1 cellular context compared by ENCODE assay signal in genomic region chr19:4288091-4288777, GRCh38.
TF ChIP-seq lines count a peak whose summit lies in the region.

No MANE protein-coding gene starts in this region.

TF ChIP-seq in K562, 482 proteins besides CTCF, POLR2A, EP300 and RAD21 (continued from another document):
- TF ChIP-seq, protein P1, sequence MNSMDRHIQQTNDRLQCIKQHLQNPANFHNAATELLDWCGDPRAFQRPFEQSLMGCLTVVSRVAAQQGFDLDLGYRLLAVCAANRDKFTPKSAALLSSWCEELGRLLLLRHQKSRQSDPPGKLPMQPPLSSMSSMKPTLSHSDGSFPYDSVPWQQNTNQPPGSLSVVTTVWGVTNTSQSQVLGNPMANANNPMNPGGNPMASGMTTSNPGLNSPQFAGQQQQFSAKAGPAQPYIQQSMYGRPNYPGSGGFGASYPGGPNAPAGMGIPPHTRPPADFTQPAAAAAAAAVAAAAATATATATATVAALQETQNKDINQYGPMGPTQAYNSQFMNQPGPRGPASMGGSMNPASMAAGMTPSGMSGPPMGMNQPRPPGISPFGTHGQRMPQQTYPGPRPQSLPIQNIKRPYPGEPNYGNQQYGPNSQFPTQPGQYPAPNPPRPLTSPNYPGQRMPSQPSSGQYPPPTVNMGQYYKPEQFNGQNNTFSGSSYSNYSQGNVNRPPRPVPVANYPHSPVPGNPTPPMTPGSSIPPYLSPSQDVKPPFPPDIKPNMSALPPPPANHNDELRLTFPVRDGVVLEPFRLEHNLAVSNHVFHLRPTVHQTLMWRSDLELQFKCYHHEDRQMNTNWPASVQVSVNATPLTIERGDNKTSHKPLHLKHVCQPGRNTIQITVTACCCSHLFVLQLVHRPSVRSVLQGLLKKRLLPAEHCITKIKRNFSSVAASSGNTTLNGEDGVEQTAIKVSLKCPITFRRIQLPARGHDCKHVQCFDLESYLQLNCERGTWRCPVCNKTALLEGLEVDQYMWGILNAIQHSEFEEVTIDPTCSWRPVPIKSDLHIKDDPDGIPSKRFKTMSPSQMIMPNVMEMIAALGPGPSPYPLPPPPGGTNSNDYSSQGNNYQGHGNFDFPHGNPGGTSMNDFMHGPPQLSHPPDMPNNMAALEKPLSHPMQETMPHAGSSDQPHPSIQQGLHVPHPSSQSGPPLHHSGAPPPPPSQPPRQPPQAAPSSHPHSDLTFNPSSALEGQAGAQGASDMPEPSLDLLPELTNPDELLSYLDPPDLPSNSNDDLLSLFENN (IDR thresholded peaks at IDR 0.05; ENCODE audit: low read depth in 2 of 2, low read length in 2 of 2) = no peak
- TF ChIP-seq CREB5 (CRISPR knock-in tag; IDR thresholded peaks at IDR 0.05) = no peak
- TF ChIP-seq SMARCA4 (IDR thresholded peaks at IDR 0.05) = peak; percentile 38; the same call in 1 of the 2 replicates
- TF ChIP-seq MITF (IDR thresholded peaks at IDR 0.05) = 0 out of 2 replicates have a peak, but pooled peaks have one; percentile 42
- no peak for TF ChIP-seq FUS (optimal IDR thresholded peaks at IDR 0.05; ENCODE audit: low read depth, low read length)
- TF ChIP-seq ZNF507 (tag; conservative IDR thresholded peaks at IDR 0.05) = no peak
- no peak for TF ChIP-seq ZNF764 (CRISPR knock-in tag; IDR thresholded peaks at IDR 0.05; ENCODE audit: low read depth)
- TF ChIP-seq, protein P2, sequence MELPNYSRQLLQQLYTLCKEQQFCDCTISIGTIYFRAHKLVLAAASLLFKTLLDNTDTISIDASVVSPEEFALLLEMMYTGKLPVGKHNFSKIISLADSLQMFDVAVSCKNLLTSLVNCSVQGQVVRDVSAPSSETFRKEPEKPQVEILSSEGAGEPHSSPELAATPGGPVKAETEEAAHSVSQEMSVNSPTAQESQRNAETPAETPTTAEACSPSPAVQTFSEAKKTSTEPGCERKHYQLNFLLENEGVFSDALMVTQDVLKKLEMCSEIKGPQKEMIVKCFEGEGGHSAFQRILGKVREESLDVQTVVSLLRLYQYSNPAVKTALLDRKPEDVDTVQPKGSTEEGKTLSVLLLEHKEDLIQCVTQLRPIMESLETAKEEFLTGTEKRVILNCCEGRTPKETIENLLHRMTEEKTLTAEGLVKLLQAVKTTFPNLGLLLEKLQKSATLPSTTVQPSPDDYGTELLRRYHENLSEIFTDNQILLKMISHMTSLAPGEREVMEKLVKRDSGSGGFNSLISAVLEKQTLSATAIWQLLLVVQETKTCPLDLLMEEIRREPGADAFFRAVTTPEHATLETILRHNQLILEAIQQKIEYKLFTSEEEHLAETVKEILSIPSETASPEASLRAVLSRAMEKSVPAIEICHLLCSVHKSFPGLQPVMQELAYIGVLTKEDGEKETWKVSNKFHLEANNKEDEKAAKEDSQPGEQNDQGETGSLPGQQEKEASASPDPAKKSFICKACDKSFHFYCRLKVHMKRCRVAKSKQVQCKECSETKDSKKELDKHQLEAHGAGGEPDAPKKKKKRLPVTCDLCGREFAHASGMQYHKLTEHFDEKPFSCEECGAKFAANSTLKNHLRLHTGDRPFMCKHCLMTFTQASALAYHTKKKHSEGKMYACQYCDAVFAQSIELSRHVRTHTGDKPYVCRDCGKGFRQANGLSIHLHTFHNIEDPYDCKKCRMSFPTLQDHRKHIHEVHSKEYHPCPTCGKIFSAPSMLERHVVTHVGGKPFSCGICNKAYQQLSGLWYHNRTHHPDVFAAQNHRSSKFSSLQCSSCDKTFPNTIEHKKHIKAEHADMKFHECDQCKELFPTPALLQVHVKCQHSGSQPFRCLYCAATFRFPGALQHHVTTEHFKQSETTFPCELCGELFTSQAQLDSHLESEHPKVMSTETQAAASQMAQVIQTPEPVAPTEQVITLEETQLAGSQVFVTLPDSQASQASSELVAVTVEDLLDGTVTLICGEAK (IDR thresholded peaks at IDR 0.05) = 0 out of 2 replicates have a peak, but pooled peaks have one; percentile 28
- TF ChIP-seq, protein P2 (CRISPR knock-in tag; IDR thresholded peaks at IDR 0.05) = no peak
- TF ChIP-seq NR2C1 (IDR thresholded peaks at IDR 0.05) = peak; percentile 86
- TF ChIP-seq NR2C1 (tag; IDR thresholded peaks at IDR 0.05) = peak; percentile 82
- TF ChIP-seq SMARCE1 (IDR thresholded peaks at IDR 0.05) = 0 out of 2 replicates have a peak, but pooled peaks have one; percentile 49
- no peak for TF ChIP-seq E4F1 (CRISPR knock-in tag; IDR thresholded peaks at IDR 0.05; ENCODE audit: borderline replicate concordance)
- no peak for TF ChIP-seq YBX1 (IDR thresholded peaks at IDR 0.05)
- TF ChIP-seq, protein P3, sequence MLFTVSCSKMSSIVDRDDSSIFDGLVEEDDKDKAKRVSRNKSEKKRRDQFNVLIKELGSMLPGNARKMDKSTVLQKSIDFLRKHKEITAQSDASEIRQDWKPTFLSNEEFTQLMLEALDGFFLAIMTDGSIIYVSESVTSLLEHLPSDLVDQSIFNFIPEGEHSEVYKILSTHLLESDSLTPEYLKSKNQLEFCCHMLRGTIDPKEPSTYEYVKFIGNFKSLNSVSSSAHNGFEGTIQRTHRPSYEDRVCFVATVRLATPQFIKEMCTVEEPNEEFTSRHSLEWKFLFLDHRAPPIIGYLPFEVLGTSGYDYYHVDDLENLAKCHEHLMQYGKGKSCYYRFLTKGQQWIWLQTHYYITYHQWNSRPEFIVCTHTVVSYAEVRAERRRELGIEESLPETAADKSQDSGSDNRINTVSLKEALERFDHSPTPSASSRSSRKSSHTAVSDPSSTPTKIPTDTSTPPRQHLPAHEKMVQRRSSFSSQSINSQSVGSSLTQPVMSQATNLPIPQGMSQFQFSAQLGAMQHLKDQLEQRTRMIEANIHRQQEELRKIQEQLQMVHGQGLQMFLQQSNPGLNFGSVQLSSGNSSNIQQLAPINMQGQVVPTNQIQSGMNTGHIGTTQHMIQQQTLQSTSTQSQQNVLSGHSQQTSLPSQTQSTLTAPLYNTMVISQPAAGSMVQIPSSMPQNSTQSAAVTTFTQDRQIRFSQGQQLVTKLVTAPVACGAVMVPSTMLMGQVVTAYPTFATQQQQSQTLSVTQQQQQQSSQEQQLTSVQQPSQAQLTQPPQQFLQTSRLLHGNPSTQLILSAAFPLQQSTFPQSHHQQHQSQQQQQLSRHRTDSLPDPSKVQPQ (CRISPR knock-in tag; IDR thresholded peaks at IDR 0.05; ENCODE audit: borderline replicate concordance) = no peak
- TF ChIP-seq NEUROD1 (IDR thresholded peaks at IDR 0.05; ENCODE audit: borderline replicate concordance, low read depth, low read length, partially characterized antibody) = no peak
- TF ChIP-seq, protein P4, sequence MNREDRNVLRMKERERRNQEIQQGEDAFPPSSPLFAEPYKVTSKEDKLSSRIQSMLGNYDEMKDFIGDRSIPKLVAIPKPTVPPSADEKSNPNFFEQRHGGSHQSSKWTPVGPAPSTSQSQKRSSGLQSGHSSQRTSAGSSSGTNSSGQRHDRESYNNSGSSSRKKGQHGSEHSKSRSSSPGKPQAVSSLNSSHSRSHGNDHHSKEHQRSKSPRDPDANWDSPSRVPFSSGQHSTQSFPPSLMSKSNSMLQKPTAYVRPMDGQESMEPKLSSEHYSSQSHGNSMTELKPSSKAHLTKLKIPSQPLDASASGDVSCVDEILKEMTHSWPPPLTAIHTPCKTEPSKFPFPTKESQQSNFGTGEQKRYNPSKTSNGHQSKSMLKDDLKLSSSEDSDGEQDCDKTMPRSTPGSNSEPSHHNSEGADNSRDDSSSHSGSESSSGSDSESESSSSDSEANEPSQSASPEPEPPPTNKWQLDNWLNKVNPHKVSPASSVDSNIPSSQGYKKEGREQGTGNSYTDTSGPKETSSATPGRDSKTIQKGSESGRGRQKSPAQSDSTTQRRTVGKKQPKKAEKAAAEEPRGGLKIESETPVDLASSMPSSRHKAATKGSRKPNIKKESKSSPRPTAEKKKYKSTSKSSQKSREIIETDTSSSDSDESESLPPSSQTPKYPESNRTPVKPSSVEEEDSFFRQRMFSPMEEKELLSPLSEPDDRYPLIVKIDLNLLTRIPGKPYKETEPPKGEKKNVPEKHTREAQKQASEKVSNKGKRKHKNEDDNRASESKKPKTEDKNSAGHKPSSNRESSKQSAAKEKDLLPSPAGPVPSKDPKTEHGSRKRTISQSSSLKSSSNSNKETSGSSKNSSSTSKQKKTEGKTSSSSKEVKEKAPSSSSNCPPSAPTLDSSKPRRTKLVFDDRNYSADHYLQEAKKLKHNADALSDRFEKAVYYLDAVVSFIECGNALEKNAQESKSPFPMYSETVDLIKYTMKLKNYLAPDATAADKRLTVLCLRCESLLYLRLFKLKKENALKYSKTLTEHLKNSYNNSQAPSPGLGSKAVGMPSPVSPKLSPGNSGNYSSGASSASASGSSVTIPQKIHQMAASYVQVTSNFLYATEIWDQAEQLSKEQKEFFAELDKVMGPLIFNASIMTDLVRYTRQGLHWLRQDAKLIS (CRISPR knock-in tag; IDR thresholded peaks at IDR 0.05) = no peak
- TF ChIP-seq PTBP1 (IDR thresholded peaks at IDR 0.05; ENCODE audit: low read depth, low read length) = no peak
- peak; percentile 48; the same call in 1 of the 2 replicates for TF ChIP-seq ATF7 (IDR thresholded peaks at IDR 0.05)
- peak; percentile 86 for TF ChIP-seq JUN (IDR thresholded peaks at IDR 0.05; ENCODE audit: borderline replicate concordance, low read depth, low read length)
- TF ChIP-seq JUN (CRISPR knock-in tag; IDR thresholded peaks at IDR 0.05; ENCODE audit: borderline replicate concordance) = no peak
- peak; percentile 66 for TF ChIP-seq L3MBTL2 (IDR thresholded peaks at IDR 0.05)
- TF ChIP-seq TFAP4 (CRISPR knock-in tag; IDR thresholded peaks at IDR 0.05; ENCODE audit: borderline replicate concordance) = 0 out of 2 replicates have a peak, but pooled peaks have one; percentile 27
- TF ChIP-seq GTF2F1 (IDR thresholded peaks at IDR 0.05; ENCODE audit: low read depth, low read length) = no peak
- TF ChIP-seq EHMT2 (IDR thresholded peaks at IDR 0.05) = no peak
- peak; percentile 46 for TF ChIP-seq ADNP (tag; IDR thresholded peaks at IDR 0.05)
- peak; percentile 95 for TF ChIP-seq JUND (IDR thresholded peaks at IDR 0.05; ENCODE audit: borderline replicate concordance, low read depth, low read length)
- TF ChIP-seq JUND (tag; IDR thresholded peaks at IDR 0.05; ENCODE audit: borderline replicate concordance, low read depth, low read length) = peak; percentile 87; the same call in 2 of the 3 replicates
- TF ChIP-seq NFIX (CRISPR knock-in tag; IDR thresholded peaks at IDR 0.05; ENCODE audit: low read depth) = no peak
